22 cellular contexts compared by ENCODE assay signal in the genomic region with DNA sequence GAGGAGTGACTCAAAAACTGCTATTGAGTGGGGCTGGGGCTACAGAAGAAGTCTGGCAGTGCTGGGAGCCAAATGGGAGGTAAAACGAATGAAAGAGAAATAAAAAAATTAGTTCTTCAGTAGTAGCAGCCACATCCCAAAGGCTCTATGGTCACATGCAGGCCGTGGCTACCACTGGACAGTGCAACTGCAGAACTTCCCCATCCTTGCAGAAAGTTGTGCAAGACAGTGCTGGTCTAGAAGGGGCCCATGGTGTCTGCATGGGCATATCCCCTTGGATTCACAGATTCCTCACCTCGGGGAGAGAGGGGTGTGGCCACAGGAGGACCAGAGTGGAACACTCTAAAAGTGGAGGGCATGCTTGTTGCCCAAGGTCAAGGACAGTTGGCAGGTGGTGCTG.
"Had no signal": no experiment of that assay in that cellular context is flagged by ENCODE, and none has a peak within 500 bp of the region (broad histone marks: within the 10 kb centered on the region; RNA-seq: fewer than 3 reads in every experiment).

No MANE protein-coding gene starts in this region.

- H3K4me3 ChIP-seq: MG63, SJSA1, SK-N-MC had no signal

- H3K27me3 ChIP-seq: MG63, SJSA1 had no signal

- H3K27ac ChIP-seq: SJSA1, SK-N-MC had no signal

- H3K4me1 ChIP-seq: SJSA1 had no signal

- H3K9me3 ChIP-seq: MG63, SJSA1 had no signal

- ATAC-seq: HepG2 had no signal

- DNase-seq: IMR-90, Karpas-422, KG1, MG63, NCI-H1092 treated with DMSO at 0.1 percent for 48 hours, NCI-H1436, NCI-H187, NCI-H2029, NCI-H2081 treated with DMSO at 0.1 percent for 48 hours, NCI-H2171, NCI-H226, NCI-H446, NCI-H510A, NCI-H524 treated with DMSO at 0.1 percent for 48 hours, NCI-H69, NCI-H774, Right ventricle myocardium superior, RPMI8226, SIG-M5 had no signal

- H3K36me3 ChIP-seq: MG63, SJSA1 had no signal
